1 cellular context compared by ENCODE assay signal in genomic region chr14:90654831-90655276, GRCh38.
A peak's percentile ranks its signal among the peaks of the same experiment; 100 is the strongest.
TF ChIP-seq lines count a peak whose summit lies in the region.

No MANE protein-coding gene starts in this region.

TF ChIP-seq in SK-N-SH, 30 proteins besides CTCF, POLR2A, EP300 and RAD21 (continued from another document):
- TF ChIP-seq FOXM1 (IDR thresholded peaks at IDR 0.05; ENCODE audit: low read depth), result no peak
- TF ChIP-seq RFX5 (IDR thresholded peaks at IDR 0.05; ENCODE audit: low read length), result no peak
- TF ChIP-seq, protein P1, sequence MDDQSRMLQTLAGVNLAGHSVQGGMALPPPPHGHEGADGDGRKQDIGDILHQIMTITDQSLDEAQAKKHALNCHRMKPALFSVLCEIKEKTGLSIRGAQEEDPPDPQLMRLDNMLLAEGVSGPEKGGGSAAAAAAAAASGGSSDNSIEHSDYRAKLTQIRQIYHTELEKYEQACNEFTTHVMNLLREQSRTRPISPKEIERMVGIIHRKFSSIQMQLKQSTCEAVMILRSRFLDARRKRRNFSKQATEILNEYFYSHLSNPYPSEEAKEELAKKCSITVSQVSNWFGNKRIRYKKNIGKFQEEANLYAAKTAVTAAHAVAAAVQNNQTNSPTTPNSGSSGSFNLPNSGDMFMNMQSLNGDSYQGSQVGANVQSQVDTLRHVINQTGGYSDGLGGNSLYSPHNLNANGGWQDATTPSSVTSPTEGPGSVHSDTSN (IDR thresholded peaks at IDR 0.05), result peak; percentile 48
- no peak for TF ChIP-seq RXRA (IDR thresholded peaks at IDR 0.05; ENCODE audit: borderline replicate concordance, low read depth)
- TF ChIP-seq RCOR1 (IDR thresholded peaks at IDR 0.05; ENCODE audit: low read length), result no peak
- TF ChIP-seq TAF1 (IDR thresholded peaks at IDR 0.05; ENCODE audit: borderline replicate concordance, low read depth, low read length), result no peak
- TF ChIP-seq MAX (IDR thresholded peaks at IDR 0.05; ENCODE audit: low read depth), result peak; percentile 20; the same call in 1 of the 2 replicates
- no peak for TF ChIP-seq YY1 (IDR thresholded peaks at IDR 0.05; ENCODE audit: low read depth)
- TF ChIP-seq IRF3 (IDR thresholded peaks at IDR 0.05; ENCODE audit: low read depth, low read length), result no peak
- TF ChIP-seq, protein P2, sequence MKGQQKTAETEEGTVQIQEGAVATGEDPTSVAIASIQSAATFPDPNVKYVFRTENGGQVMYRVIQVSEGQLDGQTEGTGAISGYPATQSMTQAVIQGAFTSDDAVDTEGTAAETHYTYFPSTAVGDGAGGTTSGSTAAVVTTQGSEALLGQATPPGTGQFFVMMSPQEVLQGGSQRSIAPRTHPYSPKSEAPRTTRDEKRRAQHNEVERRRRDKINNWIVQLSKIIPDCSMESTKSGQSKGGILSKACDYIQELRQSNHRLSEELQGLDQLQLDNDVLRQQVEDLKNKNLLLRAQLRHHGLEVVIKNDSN (IDR thresholded peaks at IDR 0.05; ENCODE audit: borderline replicate concordance, low read depth), result no peak
- no peak for TF ChIP-seq GABPA (IDR thresholded peaks at IDR 0.05; ENCODE audit: low read depth)
- TF ChIP-seq JUND (IDR thresholded peaks at IDR 0.05), result peak; percentile 67
- TF ChIP-seq CHD2 (IDR thresholded peaks at IDR 0.05; ENCODE audit: low read length, partially characterized antibody), result no peak
- no peak for TF ChIP-seq USF2 (IDR thresholded peaks at IDR 0.05; ENCODE audit: borderline replicate concordance, low read depth, low read length)
- no peak for TF ChIP-seq FOXJ3 (CRISPR knock-in tag; IDR thresholded peaks at IDR 0.05)
- TF ChIP-seq TEAD4 (IDR thresholded peaks at IDR 0.05; ENCODE audit: borderline replicate concordance, insufficient read depth), result no peak
- no peak for TF ChIP-seq ZBTB33 (IDR thresholded peaks at IDR 0.05; ENCODE audit: borderline replicate concordance, low read depth)
- peak; percentile 47; the same call in 1 of the 2 replicates for TF ChIP-seq TCF12 (IDR thresholded peaks at IDR 0.05)
- no peak for TF ChIP-seq GATA2 (CRISPR knock-in tag; IDR thresholded peaks at IDR 0.05)
